In genomic region chr7:121083138-121083789, GRCh38 we compare ENCODE assay signal across 12 cellular contexts.
DNase-seq lines count a peak whose midpoint lies in the region; ATAC-seq, FAIRE-seq and TF ChIP-seq lines count a peak whose summit lies in the region.
"Had no signal": no experiment of that assay in that cellular context is flagged by ENCODE, and none has a peak within 500 bp of the region (broad histone marks: within the 10 kb centered on the region; RNA-seq: fewer than 3 reads in every experiment).

No MANE protein-coding gene starts in this region.

- H3K27ac Mint-ChIP-seq in H9, result peak overlapping the region in 1 of 3 experiments; percentile 55; a peak in 1 of 7 replicates
- H3K27ac Mint-ChIP-seq in stimulated activated naive B cell treated with anti-CD40 and anti-IgM and Interleukin-4, amounts not matched to agents 10 μg/mL and 1 μg/mL and 100 μg/mL, for 72 hours, result no peak overlapping the region
- H3K27ac Mint-ChIP-seq: activated naive CD8-positive, alpha-beta T cell treated with anti-CD3 and anti-CD28 coated beads for 36 hours had no signal

- H3K27me3 ChIP-seq in psoas muscle (ENCODE audit: insufficient read depth in 3 of 3, low read length in 2 of 3) (no peaks in the 10 kb centered on the region), H9 (ENCODE audit: insufficient read depth, low read length) (no peaks in the 10 kb centered on the region)

- no peak overlapping the region for H2BK20ac ChIP-seq in H9 (ENCODE audit: low read depth, low read length, poor library complexity, severe bottlenecking)

- no peak overlapping the region for H2BK12ac ChIP-seq in H9 (ENCODE audit: insufficient read length, low read depth, low read length)

- H2AFZ ChIP-seq in H9 (ENCODE audit: low read length), result no peak overlapping the region

- no peak overlapping the region for H4K5ac ChIP-seq in H9 (ENCODE audit: insufficient read length, low read depth, low read length)

- peak; percentile 67 for DNase-seq in EH (ENCODE audit: low read depth)
- DNase-seq in RCC 7860 (ENCODE audit: low spot score), result peak; percentile 77
- DNase-seq in epithelial cell of esophagus (ENCODE audit: low read depth), result peak; percentile 76
- DNase-seq in psoas muscle, result no peak
- DNase-seq in activated CD4-positive, alpha-beta T cell treated with anti-CD3 and anti-CD28 coated beads for 4 hours, result no peak
- DNase-seq in H9, result no peak
- DNase-seq in stimulated activated naive B cell treated with anti-CD40 and anti-IgM and Interleukin-4, amounts not matched to agents 10 μg/mL and 1 μg/mL and 100 μg/mL, for 72 hours, result no peak
- DNase-seq: activated naive CD8-positive, alpha-beta T cell treated with anti-CD3 and anti-CD28 coated beads for 36 hours; COR-L47; right cardiac atrium had no signal

- H3K56ac ChIP-seq in H9 (ENCODE audit: insufficient read length, low read depth, low read length), result no peak overlapping the region

- TF ChIP-seq CTCF in epithelial cell of esophagus (IDR thresholded peaks at IDR 0.05; ENCODE audit: insufficient read depth, low read depth, low read length, missing control alignments) (no peak), psoas muscle (IDR thresholded peaks at IDR 0.05) (no peak), H9 (conservative IDR thresholded peaks at IDR 0.05) (no peak)

- no peak overlapping the region for H2BK15ac ChIP-seq in H9 (ENCODE audit: low read depth, low read length)

- peak overlapping the region; percentile 56 for H3K27ac ChIP-seq in psoas muscle
- no peak overlapping the region for H3K27ac ChIP-seq in H9 (ENCODE audit: insufficient read length, low read depth, low read length)

- H3K14ac ChIP-seq in H9 (ENCODE audit: insufficient read depth, low read length), result no peak overlapping the region

- no peak overlapping the region for H3K4me3 Mint-ChIP-seq in H9
- no peak overlapping the region for H3K4me3 Mint-ChIP-seq in stimulated activated naive B cell treated with anti-CD40 and anti-IgM and Interleukin-4, amounts not matched to agents 10 μg/mL and 1 μg/mL and 100 μg/mL, for 72 hours
- H3K4me3 Mint-ChIP-seq: activated naive CD8-positive, alpha-beta T cell treated with anti-CD3 and anti-CD28 coated beads for 36 hours had no signal

- H3K4me2 ChIP-seq in H9 (ENCODE audit: insufficient read depth, insufficient read length, low read length), result no peak overlapping the region

- intact Hi-C loops in psoas muscle (cut with DNase I), result loop anchor here (2.0 to 5.0 kb wide), 2 partner anchors 41 to 96 kb away; no protein-coding TSS in a partner anchor

- no peaks in the 10 kb centered on the region for H3K79me1 ChIP-seq in H9 (ENCODE audit: insufficient read depth, low read depth, low read length, poor library complexity, severe bottlenecking)

- H3T11ph ChIP-seq in H9 (ENCODE audit: low read length), result no peak overlapping the region

- no peak overlapping the region for H3K9ac ChIP-seq in H9 (ENCODE audit: extremely low read depth, insufficient read length, low read length)

- peaks cover 59% of the 10 kb centered on the region for H3K4me1 ChIP-seq in psoas muscle
- no peaks in the 10 kb centered on the region for H3K4me1 ChIP-seq in H9 (ENCODE audit: insufficient read depth, low read length)

- H3K9me3 ChIP-seq in psoas muscle, result no peaks in the 10 kb centered on the region
- H3K9me3 ChIP-seq in H9 (ENCODE audit: control insufficient read depth, low read depth, low read length), result no peaks in the 10 kb centered on the region

- H3K4me3 ChIP-seq in epithelial cell of esophagus (ENCODE audit: low read length), result no peak overlapping the region
- H3K4me3 ChIP-seq in psoas muscle, result no peak overlapping the region
- H3K4me3 ChIP-seq: lung had no signal

- no peak overlapping the region for H3K23ac ChIP-seq in H9 (ENCODE audit: insufficient read length, low read depth, low read length)

- H3K4me1 Mint-ChIP-seq in H9, result no peaks in the 10 kb centered on the region
- peaks cover 32 to 54% of the 10 kb centered on the region in 2 donors for H3K4me1 Mint-ChIP-seq in stimulated activated naive B cell treated with anti-CD40 and anti-IgM and Interleukin-4, amounts not matched to agents 10 μg/mL and 1 μg/mL and 100 μg/mL, for 72 hours
- H3K4me1 Mint-ChIP-seq: activated naive CD8-positive, alpha-beta T cell treated with anti-CD3 and anti-CD28 coated beads for 36 hours had no signal

- no peak overlapping the region for H2BK5ac ChIP-seq in H9 (ENCODE audit: insufficient read length, low read length)

- H4K91ac ChIP-seq in H9 (ENCODE audit: insufficient read length, low read depth, low read length), result no peak overlapping the region

- no peak overlapping the region for H3K4ac ChIP-seq in H9 (ENCODE audit: low read depth, low read length)

- peak; percentile 83 for FAIRE-seq in RCC 7860 (lab: Jason Lieb, UNC)

- H2AK5ac ChIP-seq in H9 (ENCODE audit: insufficient read length, low read length), result no peak overlapping the region

- no peaks in the 10 kb centered on the region for H3K36me3 ChIP-seq in psoas muscle (ENCODE audit: insufficient read depth in 1 of 2, low read depth in 1 of 2)

- no peaks in the 10 kb centered on the region for H3K23me2 ChIP-seq in H9 (ENCODE audit: insufficient read length, low read depth, low read length, poor library complexity, severe bottlenecking)

- H3K9me3 Mint-ChIP-seq in H9, result no peaks in the 10 kb centered on the region
- H3K9me3 Mint-ChIP-seq in stimulated activated naive B cell treated with anti-CD40 and anti-IgM and Interleukin-4, amounts not matched to agents 10 μg/mL and 1 μg/mL and 100 μg/mL, for 72 hours, result no peaks in the 10 kb centered on the region
- H3K9me3 Mint-ChIP-seq: activated naive CD8-positive, alpha-beta T cell treated with anti-CD3 and anti-CD28 coated beads for 36 hours had no signal

- WGBS in psoas muscle, 3 donors, result 25 to 70% (median 35%) methylated on average over 4 of the region's 4 CpGs
- no CpG with 5 or more reads among the region's 4 CpGs for WGBS in H9 (ENCODE audit: extremely low coverage, insufficient read length, low lambda C conversion rate)

- no peaks in the 10 kb centered on the region for H3K36me3 Mint-ChIP-seq in H9 (ENCODE audit: insufficient read depth in 1 of 3, low read depth in 3 of 3)
- H3K36me3 Mint-ChIP-seq in stimulated activated naive B cell treated with anti-CD40 and anti-IgM and Interleukin-4, amounts not matched to agents 10 μg/mL and 1 μg/mL and 100 μg/mL, for 72 hours, result no peaks in the 10 kb centered on the region
- H3K36me3 Mint-ChIP-seq: activated naive CD8-positive, alpha-beta T cell treated with anti-CD3 and anti-CD28 coated beads for 36 hours had no signal

- no peaks in the 10 kb centered on the region for H3K79me2 ChIP-seq in H9 (ENCODE audit: insufficient read depth, low read length)

- no peaks in the 10 kb centered on the region for H3K27me3 Mint-ChIP-seq in H9 (ENCODE audit: low read depth)
- no peaks in the 10 kb centered on the region for H3K27me3 Mint-ChIP-seq in stimulated activated naive B cell treated with anti-CD40 and anti-IgM and Interleukin-4, amounts not matched to agents 10 μg/mL and 1 μg/mL and 100 μg/mL, for 72 hours

- ATAC-seq in psoas muscle (peak; percentile 55 to 70 (median 68)), GM21576 (IDR thresholded peaks at IDR 0.05; ENCODE audit: unreplicated experiment) (no peak)
- no peak for ATAC-seq in stimulated activated naive B cell treated with anti-CD40 and anti-IgM and Interleukin-4, amounts not matched to agents 10 μg/mL and 1 μg/mL and 100 μg/mL, for 72 hours (replicated peaks)

- H4K20me1 ChIP-seq in H9 (ENCODE audit: control insufficient read depth, insufficient read depth, insufficient read length), result no peaks in the 10 kb centered on the region

- H4K8ac ChIP-seq in H9 (replicated peaks; ENCODE audit: insufficient read length, low read depth, low read length), result no peak overlapping the region

- no peak overlapping the region for H2BK120ac ChIP-seq in H9 (ENCODE audit: low read depth, low read length, poor library complexity, severe bottlenecking)

- H3K18ac ChIP-seq in H9 (ENCODE audit: insufficient read length, low read depth, low read length), result no peak overlapping the region

Comparison
In these comparisons a context has a peak if more than half of its experiments do, and no peak if none do; other contexts are left out.
1. DNase-seq: peak in EH (single experiment), RCC 7860 (single experiment) and epithelial cell of esophagus (single experiment); none in psoas muscle (0 of 2), activated CD4-positive, alpha-beta T cell treated with anti-CD3 and anti-CD28 coated beads for 4 hours (0 of 2), H9 (single experiment) and stimulated activated naive B cell treated with anti-CD40 and anti-IgM and Interleukin-4, amounts not matched to agents 10 μg/mL and 1 μg/mL and 100 μg/mL, for 72 hours (single experiment).
2. ATAC-seq: peak in psoas muscle (4 of 4); none in GM21576 (single experiment) and stimulated activated naive B cell treated with anti-CD40 and anti-IgM and Interleukin-4, amounts not matched to agents 10 μg/mL and 1 μg/mL and 100 μg/mL, for 72 hours (0 of 2).